Comparison of ENCODE assay signal across 12 cellular contexts in the genomic region with DNA sequence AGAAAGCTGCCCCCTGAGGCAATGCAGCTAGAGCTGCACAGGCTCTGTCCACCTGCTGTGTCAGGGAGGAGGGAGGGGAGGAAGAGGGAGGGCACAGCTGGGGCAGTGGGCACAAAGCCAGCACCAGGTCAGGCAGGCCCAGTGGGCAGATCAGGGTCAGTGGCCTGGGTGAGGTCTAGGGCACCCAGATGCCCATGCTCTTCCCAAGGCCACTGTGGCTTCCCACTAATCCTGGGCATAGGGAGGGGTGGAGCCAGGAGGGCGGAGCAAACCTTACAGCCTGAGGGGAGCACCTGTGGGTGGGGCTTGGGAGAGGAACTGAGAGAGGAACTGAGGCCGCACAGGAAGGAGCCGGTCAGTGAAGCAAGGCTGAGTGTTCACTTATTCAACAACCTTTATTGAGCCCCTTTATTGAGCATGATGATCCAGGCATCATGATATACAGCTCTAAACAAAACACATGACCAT. TPM values are rescaled to one million over a fixed set of nuclear protein-coding genes. Genes with fewer than 3 reads are reported as not detected.
DNase-seq lines count a peak whose midpoint lies in the region; ATAC-seq and TF ChIP-seq lines count a peak whose summit lies in the region.
"Had no signal": no experiment of that assay in that cellular context is flagged by ENCODE, and none has a peak within 500 bp of the region (broad histone marks: within the 10 kb centered on the region; RNA-seq: fewer than 3 reads in every experiment).

No MANE protein-coding gene starts in this region.

- H3K4me1 ChIP-seq in heart left ventricle: no peaks in the 10 kb centered on the region

- DNase-seq in WTC11 (ENCODE audit: low spot score): no peak
- no peak for DNase-seq in activated CD4-positive, alpha-beta T cell treated with anti-CD3 and anti-CD28 coated beads, Interleukin-2, amount 10 ng/mL, durations not matched to agents 7 days and 5 days
- no peak for DNase-seq in heart left ventricle
- no peak for DNase-seq in activated CD4-positive, alpha-beta T cell treated with anti-CD3 and anti-CD28 coated beads for 1 hour
- no peak for DNase-seq in activated CD4-positive, alpha-beta T cell treated with anti-CD3 and anti-CD28 coated beads, Interleukin-2, amount 50 U/mL, for 1 hour
- DNase-seq: GDM1; NCI-H2029 treated with DMSO at 0.1 percent for 48 hours; stimulated activated CD4-positive, alpha-beta T cell treated with anti-CD3 and anti-CD28 coated beads, Interleukin-4, amount 100 ng/mL, for 24 hours had no signal

- ATAC-seq in GM18517 (IDR thresholded peaks at IDR 0.05; ENCODE audit: unreplicated experiment) (peak; percentile 96), GM21528 (IDR thresholded peaks at IDR 0.05; ENCODE audit: low FRiP score, unreplicated experiment) (peak; percentile 96), HG03354 (IDR thresholded peaks at IDR 0.05; ENCODE audit: poor library complexity, severe bottlenecking, unreplicated experiment) (peak; percentile 98), WTC11 (peak; percentile 10; the same call in 1 of the 2 replicates), heart left ventricle (no peak)

- no peak overlapping the region for H3K27ac ChIP-seq in heart left ventricle

- no peaks in the 10 kb centered on the region for H3K36me3 Mint-ChIP-seq in WTC11
- H3K36me3 Mint-ChIP-seq in activated CD4-positive, alpha-beta T cell treated with anti-CD3 and anti-CD28 coated beads, Interleukin-2, amount 10 ng/mL, durations not matched to agents 7 days and 5 days (ENCODE audit: low read depth): no peaks in the 10 kb centered on the region

- no peak for TF ChIP-seq POLR2A in heart left ventricle (IDR thresholded peaks at IDR 0.05)

- POLR2A ChIA-PET in WTC11 (lab: Charles Lee): no interaction called here
- POLR2A ChIA-PET in activated CD4-positive, alpha-beta T cell treated with anti-CD3 and anti-CD28 coated beads, Interleukin-2, amount 10 ng/mL, durations not matched to agents 7 days and 5 days (lab: Charles Lee): no interaction called here

- H3K27me3 Mint-ChIP-seq in WTC11 (ENCODE audit: low read depth): peaks cover 36% of the 10 kb centered on the region
- peaks cover 16% of the 10 kb centered on the region for H3K27me3 Mint-ChIP-seq in activated CD4-positive, alpha-beta T cell treated with anti-CD3 and anti-CD28 coated beads, Interleukin-2, amount 10 ng/mL, durations not matched to agents 7 days and 5 days

- WGBS in heart left ventricle, 4 donors: 38 to 72% (median 55%) methylated on average over 2 to 3 of the region's 3 CpGs

- no peaks in the 10 kb centered on the region for H3K9me3 Mint-ChIP-seq in WTC11
- no peaks in the 10 kb centered on the region for H3K9me3 Mint-ChIP-seq in activated CD4-positive, alpha-beta T cell treated with anti-CD3 and anti-CD28 coated beads, Interleukin-2, amount 10 ng/mL, durations not matched to agents 7 days and 5 days

- no peaks in the 10 kb centered on the region for H3K9me3 ChIP-seq in heart left ventricle

- no peak overlapping the region for H3K27ac Mint-ChIP-seq in WTC11
- no peak overlapping the region for H3K27ac Mint-ChIP-seq in activated CD4-positive, alpha-beta T cell treated with anti-CD3 and anti-CD28 coated beads, Interleukin-2, amount 10 ng/mL, durations not matched to agents 7 days and 5 days

- intact Hi-C loops in heart left ventricle (cut with DNase I): loop anchor here in 2 of 10 donors (5.0 to 10.0 kb wide), 2 partner anchors 111 to 113 kb away; no protein-coding TSS in a partner anchor

- H3K27me3 ChIP-seq in heart left ventricle: peaks cover 0 to 77% (median 23%) of the 10 kb centered on the region in 9 donors

- no peaks in the 10 kb centered on the region for H3K36me3 ChIP-seq in heart left ventricle

- TF ChIP-seq CTCF in WTC11 (IDR thresholded peaks at IDR 0.05) (no peak), heart left ventricle (IDR thresholded peaks at IDR 0.05) (no peak)

- H3K4me3 Mint-ChIP-seq in WTC11: no peak overlapping the region
- H3K4me3 Mint-ChIP-seq in activated CD4-positive, alpha-beta T cell treated with anti-CD3 and anti-CD28 coated beads, Interleukin-2, amount 10 ng/mL, durations not matched to agents 7 days and 5 days: no peak overlapping the region

- CTCF ChIA-PET in WTC11 (lab: Charles Lee): interaction anchor here (0.6 to 10.3 kb wide), 13 partner anchors 7 to 95 kb away, joined by 3 to 142 read pairs (median 42); a partner anchor contains a TSS
- CTCF ChIA-PET in activated CD4-positive, alpha-beta T cell treated with anti-CD3 and anti-CD28 coated beads, Interleukin-2, amount 10 ng/mL, durations not matched to agents 7 days and 5 days (lab: Charles Lee): interaction anchor here (0.6 kb wide), 1 partner anchor 114 kb away, joined by 3 read pairs; no protein-coding TSS in a partner anchor

- H3K4me3 ChIP-seq in heart left ventricle: no peak overlapping the region
- H3K4me3 ChIP-seq: lung had no signal

- H3K4me1 Mint-ChIP-seq in WTC11: peaks cover 29% of the 10 kb centered on the region
- H3K4me1 Mint-ChIP-seq in activated CD4-positive, alpha-beta T cell treated with anti-CD3 and anti-CD28 coated beads, Interleukin-2, amount 10 ng/mL, durations not matched to agents 7 days and 5 days: no peaks in the 10 kb centered on the region

TF ChIP-seq in WTC11, 78 proteins besides CTCF, POLR2A, EP300 and RAD21:
- TF ChIP-seq HMGA2 (CRISPR knock-in tag; IDR thresholded peaks at IDR 0.05): no peak
- no peak for TF ChIP-seq ZNF317 (CRISPR knock-in tag; IDR thresholded peaks at IDR 0.05; ENCODE audit: borderline replicate concordance, low read depth)
- TF ChIP-seq, protein P1, sequence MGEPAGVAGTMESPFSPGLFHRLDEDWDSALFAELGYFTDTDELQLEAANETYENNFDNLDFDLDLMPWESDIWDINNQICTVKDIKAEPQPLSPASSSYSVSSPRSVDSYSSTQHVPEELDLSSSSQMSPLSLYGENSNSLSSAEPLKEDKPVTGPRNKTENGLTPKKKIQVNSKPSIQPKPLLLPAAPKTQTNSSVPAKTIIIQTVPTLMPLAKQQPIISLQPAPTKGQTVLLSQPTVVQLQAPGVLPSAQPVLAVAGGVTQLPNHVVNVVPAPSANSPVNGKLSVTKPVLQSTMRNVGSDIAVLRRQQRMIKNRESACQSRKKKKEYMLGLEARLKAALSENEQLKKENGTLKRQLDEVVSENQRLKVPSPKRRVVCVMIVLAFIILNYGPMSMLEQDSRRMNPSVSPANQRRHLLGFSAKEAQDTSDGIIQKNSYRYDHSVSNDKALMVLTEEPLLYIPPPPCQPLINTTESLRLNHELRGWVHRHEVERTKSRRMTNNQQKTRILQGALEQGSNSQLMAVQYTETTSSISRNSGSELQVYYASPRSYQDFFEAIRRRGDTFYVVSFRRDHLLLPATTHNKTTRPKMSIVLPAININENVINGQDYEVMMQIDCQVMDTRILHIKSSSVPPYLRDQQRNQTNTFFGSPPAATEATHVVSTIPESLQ (CRISPR knock-in tag; IDR thresholded peaks at IDR 0.05): no peak
- TF ChIP-seq ESRRA (CRISPR knock-in tag; IDR thresholded peaks at IDR 0.05; ENCODE audit: borderline replicate concordance): no peak
- TF ChIP-seq, protein P2, sequence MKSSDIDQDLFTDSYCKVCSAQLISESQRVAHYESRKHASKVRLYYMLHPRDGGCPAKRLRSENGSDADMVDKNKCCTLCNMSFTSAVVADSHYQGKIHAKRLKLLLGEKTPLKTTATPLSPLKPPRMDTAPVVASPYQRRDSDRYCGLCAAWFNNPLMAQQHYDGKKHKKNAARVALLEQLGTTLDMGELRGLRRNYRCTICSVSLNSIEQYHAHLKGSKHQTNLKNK (CRISPR knock-in tag; IDR thresholded peaks at IDR 0.05): no peak
- TF ChIP-seq IRF2 (CRISPR knock-in tag; IDR thresholded peaks at IDR 0.05; ENCODE audit: borderline replicate concordance, low read depth): no peak
- TF ChIP-seq SOX15 (CRISPR knock-in tag; IDR thresholded peaks at IDR 0.05): no peak
- TF ChIP-seq, protein P3, sequence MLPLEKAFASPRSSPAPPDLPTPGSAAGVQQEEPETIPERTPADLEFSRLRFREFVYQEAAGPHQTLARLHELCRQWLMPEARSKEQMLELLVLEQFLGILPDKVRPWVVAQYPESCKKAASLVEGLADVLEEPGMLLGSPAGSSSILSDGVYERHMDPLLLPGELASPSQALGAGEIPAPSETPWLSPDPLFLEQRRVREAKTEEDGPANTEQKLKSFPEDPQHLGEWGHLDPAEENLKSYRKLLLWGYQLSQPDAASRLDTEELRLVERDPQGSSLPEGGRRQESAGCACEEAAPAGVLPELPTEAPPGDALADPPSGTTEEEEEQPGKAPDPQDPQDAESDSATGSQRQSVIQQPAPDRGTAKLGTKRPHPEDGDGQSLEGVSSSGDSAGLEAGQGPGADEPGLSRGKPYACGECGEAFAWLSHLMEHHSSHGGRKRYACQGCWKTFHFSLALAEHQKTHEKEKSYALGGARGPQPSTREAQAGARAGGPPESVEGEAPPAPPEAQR (CRISPR knock-in tag; IDR thresholded peaks at IDR 0.05): no peak
- TF ChIP-seq ZNF232 (CRISPR knock-in tag; IDR thresholded peaks at IDR 0.05): no peak
- no peak for TF ChIP-seq CREB1 (CRISPR knock-in tag; IDR thresholded peaks at IDR 0.05)
- TF ChIP-seq NR2C2 (CRISPR knock-in tag; IDR thresholded peaks at IDR 0.05): no peak
- TF ChIP-seq, protein P4, sequence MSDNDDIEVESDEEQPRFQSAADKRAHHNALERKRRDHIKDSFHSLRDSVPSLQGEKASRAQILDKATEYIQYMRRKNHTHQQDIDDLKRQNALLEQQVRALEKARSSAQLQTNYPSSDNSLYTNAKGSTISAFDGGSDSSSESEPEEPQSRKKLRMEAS (CRISPR knock-in tag; IDR thresholded peaks at IDR 0.05): no peak
- TF ChIP-seq OVOL2 (CRISPR knock-in tag; IDR thresholded peaks at IDR 0.05; ENCODE audit: borderline replicate concordance): no peak
- TF ChIP-seq RORB (CRISPR knock-in tag; IDR thresholded peaks at IDR 0.05): no peak
- no peak for TF ChIP-seq ZNF671 (CRISPR knock-in tag; IDR thresholded peaks at IDR 0.05)
- no peak for TF ChIP-seq JUN (CRISPR knock-in tag; IDR thresholded peaks at IDR 0.05)
TF ChIP-seq in WTC11: peak in this region for 0.

RNA-seq across cellular contexts. Expression of a gene that starts 55.1 kb away (rescaled TPM):
- total RNA-seq in WTC11 (2021): 0.23 to 0.37 TPM (median 0.31 TPM) in 3 replicates
- total RNA-seq in activated CD4-positive, alpha-beta T cell treated with anti-CD3 and anti-CD28 coated beads, Interleukin-2, amount 10 ng/mL, durations not matched to agents 7 days and 5 days: not detected
- 1 to 10 TPM in 1 of 9 donors, under 1 TPM in 4, not detected in 4; 0.20 to 2.9 (median 0.76) TPM for total RNA-seq in heart left ventricle
- polyA plus RNA-seq in heart left ventricle: 1 to 10 TPM in 1 of 2 donors, under 1 TPM in 1; 0.23 to 2.6 TPM

Comparison
In these comparisons a context has a peak if more than half of its experiments do, and no peak if none do; other contexts are left out.
1. ATAC-seq: peak in GM18517 (single experiment), GM21528 (single experiment), HG03354 (single experiment) and WTC11 (single experiment); none in heart left ventricle (0 of 4).